12 cellular contexts compared by ENCODE assay signal in the genomic region with DNA sequence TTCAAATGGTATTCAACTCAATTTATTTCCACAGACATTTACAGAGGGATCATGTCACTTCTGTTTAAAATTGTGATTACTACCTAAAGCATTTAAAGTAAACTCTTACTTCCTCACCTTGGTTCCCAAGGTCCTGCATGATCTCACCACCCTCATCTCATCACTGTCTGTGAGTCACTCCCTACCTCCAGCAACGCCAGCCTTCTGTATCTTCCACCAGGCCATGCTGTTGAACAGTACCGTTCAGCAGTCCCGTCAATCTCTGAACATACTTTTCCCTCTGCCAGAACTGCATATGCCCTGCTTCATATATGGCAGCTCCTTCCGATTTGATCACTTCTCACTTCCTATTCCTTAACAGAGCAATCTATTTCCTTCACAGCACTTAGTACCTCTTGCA. TPM values are rescaled to one million over a fixed set of nuclear protein-coding genes. Genes with fewer than 3 reads are reported as not detected.
A peak's percentile ranks its signal among the peaks of the same experiment; 100 is the strongest.
DNase-seq lines count a peak whose midpoint lies in the region; ATAC-seq and TF ChIP-seq lines count a peak whose summit lies in the region.
"Had no signal": no experiment of that assay in that cellular context is flagged by ENCODE, and none has a peak within 500 bp of the region (broad histone marks: within the 10 kb centered on the region; RNA-seq: fewer than 3 reads in every experiment).

No MANE protein-coding gene starts in this region.

- H3K27ac ChIP-seq in naive thymus-derived CD4-positive, alpha-beta T cell (ENCODE audit: low read depth, low read length): peak overlapping the region; percentile 12

- H3K27me3 ChIP-seq in naive thymus-derived CD4-positive, alpha-beta T cell (ENCODE audit: control insufficient read depth in 2 of 2, insufficient read depth in 2 of 2, low read length in 2 of 2): no peaks in the 10 kb centered on the region

- peaks cover 3 to 30% (median 12%) of the 10 kb centered on the region in 3 experiments for H3K36me3 ChIP-seq in naive thymus-derived CD4-positive, alpha-beta T cell (ENCODE audit: control insufficient read depth in 2 of 3, insufficient read depth in 3 of 3, low read length in 3 of 3)

- POLR2A ChIA-PET in naive thymus-derived CD4-positive, alpha-beta T cell (lab: Charles Lee): interaction anchor here (1.3 to 4.7 kb wide), 3 partner anchors 14 to 37 kb away, joined by 4 to 22 read pairs (median 10); a partner anchor contains a TSS

- peak overlapping the region; percentile 71 for H3K4me3 Mint-ChIP-seq in Calu3 (ENCODE audit: low read depth, unreplicated experiment)
- peak overlapping the region; percentile 76 to 99 (median 97) for H3K4me3 Mint-ChIP-seq in naive thymus-derived CD4-positive, alpha-beta T cell

- no peaks in the 10 kb centered on the region for H3K9me3 ChIP-seq in naive thymus-derived CD4-positive, alpha-beta T cell (ENCODE audit: control insufficient read depth in 2 of 3, low read length in 3 of 3)

- ATAC-seq in naive thymus-derived CD4-positive, alpha-beta T cell: no peak
- ATAC-seq: left lobe of liver, WTC11 had no signal

- CTCF ChIA-PET in Calu3 (lab: Charles Lee): no interaction called here
- CTCF ChIA-PET in naive thymus-derived CD4-positive, alpha-beta T cell (lab: Charles Lee): no interaction called here

- no peak overlapping the region for H3K4me3 ChIP-seq in naive thymus-derived CD4-positive, alpha-beta T cell (ENCODE audit: low read length)

- intact Hi-C loops in Calu3 (cut with micrococcal nuclease; ENCODE audit: unreplicated experiment): no loop called here
- intact Hi-C loops in naive thymus-derived CD4-positive, alpha-beta T cell (cut with micrococcal nuclease): loop anchor here (2.0 to 10.0 kb wide), 6 partner anchors 13 to 1893 kb away; a partner anchor contains a TSS

- peaks cover 23% of the 10 kb centered on the region for H3K36me3 Mint-ChIP-seq in Calu3 (ENCODE audit: insufficient read depth, unreplicated experiment)
- H3K36me3 Mint-ChIP-seq in naive thymus-derived CD4-positive, alpha-beta T cell: peaks cover 4 to 19% (median 10%) of the 10 kb centered on the region in 5 donors

- BruUV-seq in Calu3 (replicated peaks; lab: Mats Ljungman, UMichigan): no TSS peak

- peak overlapping the region; percentile 15 for H3K27ac Mint-ChIP-seq in Calu3 (ENCODE audit: unreplicated experiment)
- H3K27ac Mint-ChIP-seq in naive thymus-derived CD4-positive, alpha-beta T cell: peak overlapping the region in 7 of 9 donors; percentile 75 to 98 (median 95)
- H3K27ac Mint-ChIP-seq: WTC11 had no signal

- peaks cover 17 to 23% of the 10 kb centered on the region in 2 donors for H3K4me1 ChIP-seq in naive thymus-derived CD4-positive, alpha-beta T cell (ENCODE audit: control insufficient read depth in 2 of 2, insufficient read depth in 2 of 2, low read length in 2 of 2)

- no peak for DNase-seq in Calu3
- peak; percentile 61 for DNase-seq in HT1080 (ENCODE audit: low read depth)
- DNase-seq in astrocyte of the hippocampus (ENCODE audit: low read depth, low spot score): peak; percentile 13
- DNase-seq in naive thymus-derived CD4-positive, alpha-beta T cell: no peak
- DNase-seq in SKM-1 treated with dmso at 0.1 percent for 144 hours (lab: John Stamatoyannopoulos, UW; ENCODE audit: unreplicated experiment): no peak
- no peak for DNase-seq in NCI-H1436 (lab: John Stamatoyannopoulos, UW)
- no peak for DNase-seq in UCSD-AML1 (lab: John Stamatoyannopoulos, UW; ENCODE audit: unreplicated experiment)
- DNase-seq: amygdala, GDM1, NCI-H1048 had no signal

- TF ChIP-seq CTCF in Calu3 (IDR thresholded peaks at IDR 0.05; ENCODE audit: unreplicated experiment): no peak

- no peaks in the 10 kb centered on the region for H3K27me3 Mint-ChIP-seq in Calu3 (ENCODE audit: unreplicated experiment)
- H3K27me3 Mint-ChIP-seq in naive thymus-derived CD4-positive, alpha-beta T cell: peaks cover 0 to 19% (median 0%) of the 10 kb centered on the region in 5 donors

- H3K4me1 Mint-ChIP-seq in Calu3 (ENCODE audit: low read depth, unreplicated experiment): peaks cover 34% of the 10 kb centered on the region
- H3K4me1 Mint-ChIP-seq in naive thymus-derived CD4-positive, alpha-beta T cell: peaks cover 33 to 58% (median 45%) of the 10 kb centered on the region in 7 donors

- no peaks in the 10 kb centered on the region for H3K9me3 Mint-ChIP-seq in Calu3 (ENCODE audit: low read depth, unreplicated experiment)
- H3K9me3 Mint-ChIP-seq in naive thymus-derived CD4-positive, alpha-beta T cell: peaks cover 0 to 2% (median 0%) of the 10 kb centered on the region in 11 donors
- H3K9me3 Mint-ChIP-seq: WTC11 had no signal

RNA-seq across cellular contexts. Expression of a gene that starts 2.0 kb away (rescaled TPM):
- 24.3 and 27.8 TPM in 2 replicates for total RNA-seq in Calu3 (2022)
- 18.6 and 22.0 TPM in 2 replicates for total RNA-seq in HT1080 (2014; rRNA removed; shearing (Covaris generic))
- polyA plus RNA-seq in HT1080 (2015; cell fraction: cytosol; rRNA removed): 35.5 and 36.5 TPM in 2 replicates
- polyA plus RNA-seq in HT1080 (2015; cell fraction: nucleus; rRNA removed): 61.1 and 68.3 TPM in 2 replicates
- 10 to 100 TPM; 22.6 to 55.7 (median 47.7) TPM for total RNA-seq in naive thymus-derived CD4-positive, alpha-beta T cell
- 10 to 100 TPM; 36.1 to 41.5 TPM for polyA plus RNA-seq in naive thymus-derived CD4-positive, alpha-beta T cell

RNA-seq across cellular contexts. Expression of a gene that starts 36.1 kb away (rescaled TPM):
- total RNA-seq in Calu3 (2022): 1,185 and 1,281 TPM in 2 replicates
- total RNA-seq in HT1080 (2014; rRNA removed; shearing (Covaris generic)): 551 and 728 TPM in 2 replicates
- 872 and 957 TPM in 2 replicates for polyA plus RNA-seq in HT1080 (2015; cell fraction: cytosol; rRNA removed)
- polyA plus RNA-seq in HT1080 (2015; cell fraction: nucleus; rRNA removed): 650 and 657 TPM in 2 replicates
- 100 to 1,000 TPM in 1 of 5 experiments, 10 to 100 TPM in 4; 23.3 to 152 (median 62.7) TPM for total RNA-seq in naive thymus-derived CD4-positive, alpha-beta T cell
- 10 to 100 TPM; 69.6 to 70.7 TPM for polyA plus RNA-seq in naive thymus-derived CD4-positive, alpha-beta T cell

Comparison
In these comparisons a context has a peak if more than half of its experiments do, and no peak if none do; other contexts are left out.
1. DNase-seq: peak in HT1080 (single experiment) and astrocyte of the hippocampus (single experiment); none in Calu3 (single experiment), naive thymus-derived CD4-positive, alpha-beta T cell (0 of 9), SKM-1 treated with dmso at 0.1 percent for 144 hours (single experiment), NCI-H1436 (single experiment) and UCSD-AML1 (single experiment).